In the genomic region with DNA sequence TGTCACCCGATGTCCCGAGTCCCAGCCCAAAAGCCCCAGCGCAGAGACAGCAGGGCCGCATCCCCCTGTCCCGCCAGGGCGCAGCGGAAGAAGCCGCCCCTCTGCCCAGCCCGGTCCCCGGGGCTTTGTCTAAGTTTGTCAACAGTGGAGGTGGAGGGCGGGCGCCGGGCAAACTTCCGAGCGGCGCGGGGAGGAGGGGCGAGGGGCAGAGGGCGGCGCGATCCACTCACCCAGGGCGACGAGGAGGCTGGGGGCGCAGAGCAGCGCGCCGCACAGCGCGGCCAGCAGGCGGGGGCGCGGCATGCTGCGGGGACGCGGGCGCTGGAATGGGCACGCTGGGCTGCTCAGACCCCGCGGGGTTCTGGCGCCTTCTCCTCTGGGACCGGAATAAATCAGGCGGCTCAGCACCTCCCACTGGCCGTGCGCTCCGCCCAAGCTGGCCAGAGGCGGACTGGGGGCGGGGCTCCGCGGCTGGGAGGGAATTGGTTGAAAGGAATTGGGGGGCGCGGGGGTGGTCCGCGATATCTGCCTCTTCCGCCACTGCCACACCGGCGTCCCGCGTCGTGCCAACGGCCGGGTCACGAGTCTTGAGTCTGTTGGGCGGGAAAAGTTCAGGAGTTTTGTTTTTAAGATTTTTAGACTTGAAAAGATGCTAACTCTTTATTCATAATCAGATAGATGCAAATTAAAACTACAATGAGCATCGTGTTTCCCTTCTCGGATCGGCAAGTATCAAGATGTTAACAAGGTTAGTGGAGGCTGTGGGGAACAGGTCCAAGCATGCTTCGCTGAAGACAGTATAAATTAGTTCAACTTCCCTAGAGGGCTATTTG, we compare ENCODE assay signal across 8 cellular contexts. TPM values are rescaled to one million over a fixed set of nuclear protein-coding genes. Genes with fewer than 3 reads are reported as not detected.
A peak's percentile ranks its signal among the peaks of the same experiment; 100 is the strongest.
DNase-seq lines count a peak whose midpoint lies in the region; ATAC-seq lines count a peak whose summit lies in the region.

A gene with protein sequence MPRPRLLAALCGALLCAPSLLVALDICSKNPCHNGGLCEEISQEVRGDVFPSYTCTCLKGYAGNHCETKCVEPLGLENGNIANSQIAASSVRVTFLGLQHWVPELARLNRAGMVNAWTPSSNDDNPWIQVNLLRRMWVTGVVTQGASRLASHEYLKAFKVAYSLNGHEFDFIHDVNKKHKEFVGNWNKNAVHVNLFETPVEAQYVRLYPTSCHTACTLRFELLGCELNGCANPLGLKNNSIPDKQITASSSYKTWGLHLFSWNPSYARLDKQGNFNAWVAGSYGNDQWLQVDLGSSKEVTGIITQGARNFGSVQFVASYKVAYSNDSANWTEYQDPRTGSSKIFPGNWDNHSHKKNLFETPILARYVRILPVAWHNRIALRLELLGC (minus strand): TSS at position 363 of the 833 bp plus-strand sequence. CDS start 60 bp downstream, at position 303.

- no peaks in the 10 kb centered on the region for H3K27me3 ChIP-seq in mononuclear cell (ENCODE audit: insufficient read depth, low read length)

- H3K4me1 ChIP-seq in mononuclear cell (ENCODE audit: insufficient read depth, low read length): peaks cover 9% of the 10 kb centered on the region

- H3K9me3 ChIP-seq in mononuclear cell (ENCODE audit: low read depth, low read length): no peaks in the 10 kb centered on the region

- peak; percentile 63 for ATAC-seq in HG03039 (IDR thresholded peaks at IDR 0.05; ENCODE audit: unreplicated experiment)

- peak; percentile 31 for DNase-seq in NCI-H2196 (lab: John Stamatoyannopoulos, UW; ENCODE audit: unreplicated experiment)
- no peak for DNase-seq in NCI-H2196 treated with DMSO at 0.1 percent for 48 hours (lab: John Stamatoyannopoulos, UW; ENCODE audit: unreplicated experiment)
- peak; percentile 61 for DNase-seq in NOMO-1 treated with DMSO at 0.1 percent for 48 hours (lab: John Stamatoyannopoulos, UW; ENCODE audit: unreplicated experiment)
- DNase-seq in activated T-cell treated with anti-CD3 and anti-CD28 coated beads for 1 hour (ENCODE audit: low read depth): peak; percentile 65
- DNase-seq in epidermal melanocyte (ENCODE audit: insufficient read length, low spot score): peak; percentile 86
- DNase-seq in stimulated activated CD8-positive, alpha-beta memory T cell treated with anti-CD3 and anti-CD28 coated beads, Interleukin-4, amount 100 ng/mL, for 1 hour (ENCODE audit: low read depth in 2 of 2, low spot score in 1 of 2): peak; percentile 23 to 41

- H3K4me3 ChIP-seq in mononuclear cell (ENCODE audit: low read length): peak within 1 kb of the TSS; percentile 52

RNA-seq across cellular contexts. Expression of the gene that starts here (rescaled TPM):
- total RNA-seq in mononuclear cell: 14.4 TPM
